2 cellular contexts compared by ENCODE assay signal in genomic region chr7:76417654-76418310, GRCh38. TPM values are rescaled to one million over a fixed set of nuclear protein-coding genes. Genes with fewer than 3 reads are reported as not detected.
"Had no signal": no experiment of that assay in that cellular context is flagged by ENCODE, and none has a peak within 500 bp of the region (broad histone marks: within the 10 kb centered on the region; RNA-seq: fewer than 3 reads in every experiment).

No MANE protein-coding gene starts in this region.

RNA-seq across cellular contexts. Expression of gene ZP3, which starts 7.0 kb away (rescaled TPM):
- total RNA-seq: cardiac septum had no signal

RNA-seq across cellular contexts. Expression of gene SSC4D, which starts 8.3 kb away (rescaled TPM):
- total RNA-seq: T-helper 17 cell had no signal
